Comparison of ENCODE assay signal across 8 cellular contexts in the genomic region with DNA sequence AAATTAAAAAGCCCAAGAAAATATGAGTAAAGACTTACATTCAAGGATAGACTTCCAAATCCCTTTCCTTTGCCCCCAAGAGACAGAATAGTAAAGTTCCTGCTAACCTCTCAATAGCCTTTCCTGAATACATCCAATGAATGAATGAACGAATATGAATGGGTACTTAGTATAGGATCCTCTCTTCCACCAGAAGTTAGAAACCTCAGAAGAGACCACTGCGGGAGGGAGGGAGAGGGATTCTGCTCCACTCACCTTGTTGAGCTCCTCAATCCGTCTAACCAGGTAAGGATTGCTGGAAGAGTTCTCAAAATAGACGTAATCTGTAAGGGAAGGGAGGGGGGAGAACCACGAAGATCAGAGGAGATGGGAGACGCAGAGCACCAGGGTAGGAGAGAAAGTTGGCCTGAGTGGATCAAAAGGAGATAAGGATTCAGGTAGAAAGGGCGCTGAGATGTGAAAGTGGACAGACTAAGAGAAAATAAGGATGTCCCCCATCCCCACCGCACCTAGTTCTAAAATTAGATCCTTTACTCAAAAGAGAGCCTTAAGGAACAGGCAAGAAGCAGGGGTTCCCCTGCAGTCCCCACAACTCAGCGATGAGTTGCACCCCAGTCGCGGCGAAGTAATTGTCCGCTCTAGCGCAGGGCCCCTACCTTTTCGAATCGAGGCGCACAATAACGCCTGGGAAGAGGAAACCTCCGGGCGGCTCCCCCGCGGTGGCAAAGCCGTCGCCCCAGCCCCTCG. TPM values are rescaled to one million over a fixed set of nuclear protein-coding genes. Genes with fewer than 3 reads are reported as not detected.
DNase-seq lines count a peak whose midpoint lies in the region; ATAC-seq and TF ChIP-seq lines count a peak whose summit lies in the region.

No MANE protein-coding gene starts in this region.

- H3K4me3 ChIP-seq in AG04450 (ENCODE audit: low read depth, low read length) (peak overlapping the region; percentile 80), HUES48 (ENCODE audit: low read depth, low read length) (peak overlapping the region; percentile 87), body of pancreas (peak overlapping the region; percentile 61 to 91), mesodermal cell (ENCODE audit: extremely low read depth, insufficient read depth, low read length, poor library complexity, severe bottlenecking) (peak overlapping the region; percentile 100)

- ATAC-seq in body of pancreas (no peak), HG03378 (IDR thresholded peaks at IDR 0.05; ENCODE audit: unreplicated experiment) (no peak)

- H3K27ac ChIP-seq in AG04450 (ENCODE audit: low read depth, low read length) (peak overlapping the region; percentile 78), HUES48 (ENCODE audit: low read depth, low read length) (peak overlapping the region; percentile 95), body of pancreas (peak overlapping the region; percentile 84 to 97 (median 90)), mesodermal cell (ENCODE audit: low read depth, low read length, severe bottlenecking) (peak overlapping the region; percentile 87)

- peaks cover 2% of the 10 kb centered on the region; the same call in 1 of the 2 replicates for H3K9me3 ChIP-seq in AG04450 (ENCODE audit: control insufficient read depth, insufficient read depth, low read length)
- H3K9me3 ChIP-seq in HUES48 (ENCODE audit: control insufficient read depth, insufficient read depth, low read length) = no peaks in the 10 kb centered on the region
- H3K9me3 ChIP-seq in body of pancreas = no peaks in the 10 kb centered on the region
- no peaks in the 10 kb centered on the region for H3K9me3 ChIP-seq in mesodermal cell (ENCODE audit: control insufficient read depth, low read length)

- TF ChIP-seq POLR2A in body of pancreas (IDR thresholded peaks at IDR 0.05) = no peak

- intact Hi-C loops in body of pancreas (cut with DNase I) = no loop called here

- POLR2A ChIA-PET in AG04450 (lab: Yijun Ruan, JAX) = interaction anchor here (0.6 to 1.9 kb wide), 6 partner anchors 8 to 74 kb away, joined by 3 to 38 read pairs (median 14); partner anchors contain the start of genes B3GAT3, C11orf98, CSKMT and EEF1G

- H3K27me3 ChIP-seq in AG04450 (ENCODE audit: control insufficient read depth, insufficient read depth, low read length) (no peaks in the 10 kb centered on the region), HUES48 (ENCODE audit: control insufficient read depth, insufficient read depth, low read length) (peaks cover 17% of the 10 kb centered on the region), body of pancreas (no peaks in the 10 kb centered on the region)

- H3K36me3 ChIP-seq in HUES48 (ENCODE audit: control insufficient read depth, insufficient read depth, low read length) (peaks cover 38% of the 10 kb centered on the region), body of pancreas (replicated peaks in 1 of 2; ENCODE audit: insufficient read depth in 1 of 2, low read depth in 2 of 2) (peaks cover under 1 to 14% of the 10 kb centered on the region in 2 donors), mesodermal cell (ENCODE audit: control insufficient read depth, insufficient read depth, low read length) (peaks cover 55% of the 10 kb centered on the region)

- TF ChIP-seq CTCF in AG04450 (IDR thresholded peaks at IDR 0.05; ENCODE audit: low read depth, low read length) = no peak
- TF ChIP-seq CTCF in body of pancreas (IDR thresholded peaks at IDR 0.05) = no peak

- peaks cover 17% of the 10 kb centered on the region for H3K4me1 ChIP-seq in HUES48 (ENCODE audit: control insufficient read depth, insufficient read depth, low read length)
- peaks cover 34% of the 10 kb centered on the region for H3K4me1 ChIP-seq in body of pancreas
- H3K4me1 ChIP-seq in mesodermal cell (ENCODE audit: control insufficient read depth, insufficient read depth, low read length, poor library complexity, severe bottlenecking) = peaks cover 27% of the 10 kb centered on the region

- peak overlapping the region; percentile 94 for H3K9ac ChIP-seq in HUES48 (ENCODE audit: low read depth, low read length)

- 2 to 3% methylated on average over 21 to 25 of the region's 25 CpGs for WGBS in body of pancreas, 2 donors
- WGBS in mesodermal cell (ENCODE audit: insufficient coverage in 2 of 2), 2 experiments = 0% methylated on average over 21 to 22 of the region's 25 CpGs

- DNase-seq in AG04450 (ENCODE audit: low read depth, low spot score) (no peak), body of pancreas (no peak), NCI-H1048 (lab: John Stamatoyannopoulos, UW) (no peak), EL (no peak), NCI-H1930 (lab: John Stamatoyannopoulos, UW) (no peak)

- CTCF ChIA-PET in AG04450 (lab: Charles Lee) = interaction anchor here (0.6 to 2.1 kb wide), 7 partner anchors 9 to 477 kb away, joined by 3 to 10 read pairs (median 3); partner anchors contain the start of genes EEF1G and TUT1

RNA-seq across cellular contexts. Expression of gene MTA2, which starts 1.1 kb away (rescaled TPM):
- 22.9 and 36.7 TPM in 2 replicates for polyA plus RNA-seq in AG04450 (2011; rRNA removed)
- polyA minus RNA-seq in AG04450 (2011; rRNA and poly(A)+ RNA removed) = 63.1 and 79.4 TPM in 2 replicates
- total RNA-seq in body of pancreas = 10 to 100 TPM; 26.2 to 29.3 TPM
- polyA plus RNA-seq in mesodermal cell (2013, experiment 1 of 2) = 94.4 TPM
- 89.1 TPM for polyA plus RNA-seq in mesodermal cell (2013, experiment 2 of 2)

RNA-seq across cellular contexts. Expression of gene TUT1, which starts 9.2 kb away (rescaled TPM):
- 7.8 and 9.0 TPM in 2 replicates for polyA plus RNA-seq in AG04450 (2011; rRNA removed)
- polyA minus RNA-seq in AG04450 (2011; rRNA and poly(A)+ RNA removed) = 6.3 and 6.4 TPM in 2 replicates
- 10 to 100 TPM; 10.1 to 11.2 TPM for total RNA-seq in body of pancreas
- polyA plus RNA-seq in mesodermal cell (2013, experiment 1 of 2) = 15.7 TPM
- 13.7 TPM for polyA plus RNA-seq in mesodermal cell (2013, experiment 2 of 2)

RNA-seq across cellular contexts. Expression of gene EML3, which starts 12.0 kb away (rescaled TPM):
- 17.1 and 18.6 TPM in 2 replicates for polyA plus RNA-seq in AG04450 (2011; rRNA removed)
- polyA minus RNA-seq in AG04450 (2011; rRNA and poly(A)+ RNA removed) = 15.8 and 18.9 TPM in 2 replicates
- 10 to 100 TPM; 31.4 to 69.9 TPM for total RNA-seq in body of pancreas
- polyA plus RNA-seq in mesodermal cell (2013, experiment 1 of 2) = 49.4 TPM
- polyA plus RNA-seq in mesodermal cell (2013, experiment 2 of 2) = 33.5 TPM

RNA-seq across cellular contexts. Expression of gene ROM1, which starts 12.5 kb away (rescaled TPM):
- polyA plus RNA-seq in AG04450 (2011; rRNA removed) = 1.4 and 2.0 TPM in 2 replicates
- 0.61 and 3.0 TPM in 2 replicates for polyA minus RNA-seq in AG04450 (2011; rRNA and poly(A)+ RNA removed)
- total RNA-seq in body of pancreas = 1 to 10 TPM; 1.8 to 4.0 TPM
- 1.8 TPM for polyA plus RNA-seq in mesodermal cell (2013, experiment 1 of 2)
- polyA plus RNA-seq in mesodermal cell (2013, experiment 2 of 2) = 1.3 TPM

RNA-seq across cellular contexts. Expression of gene B3GAT3, which starts 21.2 kb away (rescaled TPM):
- 14.5 and 20.2 TPM in 2 replicates for polyA plus RNA-seq in AG04450 (2011; rRNA removed)
- polyA minus RNA-seq in AG04450 (2011; rRNA and poly(A)+ RNA removed) = 5.3 and 7.4 TPM in 2 replicates
- total RNA-seq in body of pancreas = 10 to 100 TPM; 17.1 to 63.0 TPM
- 36.8 TPM for polyA plus RNA-seq in mesodermal cell (2013, experiment 1 of 2)
- 27.8 TPM for polyA plus RNA-seq in mesodermal cell (2013, experiment 2 of 2)
